28 cellular contexts compared by ENCODE assay signal in genomic region chr6:135187372-135187771, GRCh38. TPM values are rescaled to one million over a fixed set of nuclear protein-coding genes. Genes with fewer than 3 reads are reported as not detected.
"Had no signal": no experiment of that assay in that cellular context is flagged by ENCODE, and none has a peak within 500 bp of the region (broad histone marks: within the 10 kb centered on the region; RNA-seq: fewer than 3 reads in every experiment).

No MANE protein-coding gene starts in this region.

- H3K27ac Mint-ChIP-seq: activated CD4-positive, alpha-beta memory T cell treated with anti-CD3 and anti-CD28 coated beads, Interleukin-2, amount 10 ng/mL, durations not matched to agents 7 days and 5 days; activated CD4-positive, alpha-beta T cell treated with anti-CD3 and anti-CD28 coated beads for 36 hours; activated CD4-positive, alpha-beta T cell treated with anti-CD3 and anti-CD28 coated beads, Interleukin-2, amount 10 ng/mL, durations not matched to agents 24 days and 14 days; activated naive CD4-positive, alpha-beta T cell treated with anti-CD3 and anti-CD28 coated beads, Interleukin-2, amount 10 ng/mL, durations not matched to agents 7 days and 5 days; activated naive CD4-positive, alpha-beta T cell treated with anti-CD3 and anti-CD28 coated beads, Interleukin-2, amount 50 U/mL, for 72 hours; activated naive CD8-positive, alpha-beta T cell treated with anti-CD3 and anti-CD28 coated beads, Interleukin-2, amount 10 ng/mL, durations not matched to agents 7 days and 5 days; activated T-cell treated with anti-CD3 and anti-CD28 coated beads, Interleukin-2, amount 50 U/mL, for 24 hours; activated T-cell treated with anti-CD3 and anti-CD28 coated beads, Interleukin-2, amount 50 U/mL, for 72 hours; brain had no signal

- H3K36me3 ChIP-seq: ascending aorta, breast epithelium, cardiac muscle cell, colonic mucosa, gastroesophageal sphincter, heart right ventricle had no signal

- H3K4me3 Mint-ChIP-seq: activated CD4-positive, alpha-beta memory T cell treated with anti-CD3 and anti-CD28 coated beads, Interleukin-2, amount 10 ng/mL, durations not matched to agents 7 days and 5 days; activated CD4-positive, alpha-beta T cell treated with anti-CD3 and anti-CD28 coated beads for 36 hours; activated CD4-positive, alpha-beta T cell treated with anti-CD3 and anti-CD28 coated beads, Interleukin-2, amount 10 ng/mL, durations not matched to agents 24 days and 14 days; activated naive CD4-positive, alpha-beta T cell treated with anti-CD3 and anti-CD28 coated beads, Interleukin-2, amount 10 ng/mL, durations not matched to agents 7 days and 5 days; activated naive CD8-positive, alpha-beta T cell treated with anti-CD3 and anti-CD28 coated beads, Interleukin-2, amount 10 ng/mL, durations not matched to agents 7 days and 5 days; activated T-cell treated with anti-CD3 and anti-CD28 coated beads, Interleukin-2, amount 50 U/mL, for 24 hours; activated T-cell treated with anti-CD3 and anti-CD28 coated beads, Interleukin-2, amount 50 U/mL, for 72 hours; brain had no signal

- ATAC-seq: activated CD4-positive, alpha-beta T cell treated with anti-CD3 and anti-CD28 coated beads for 36 hours; activated naive CD4-positive, alpha-beta T cell treated with anti-CD3 and anti-CD28 coated beads, Interleukin-2, amount 50 U/mL, for 72 hours; activated T-cell treated with anti-CD3 and anti-CD28 coated beads, Interleukin-2, amount 50 U/mL, for 72 hours; gastroesophageal sphincter; heart right ventricle had no signal

- H3K4me2 ChIP-seq: hepatocyte had no signal

- H3K4me1 ChIP-seq: breast epithelium, colonic mucosa had no signal

- H3K9me3 ChIP-seq: ascending aorta, breast epithelium, colonic mucosa, esophagus squamous epithelium, gastroesophageal sphincter, heart right ventricle had no signal

- H3K27ac ChIP-seq: ascending aorta, breast epithelium, cardiac muscle cell, colonic mucosa, epithelial cell of prostate, esophagus squamous epithelium, gastroesophageal sphincter, heart right ventricle, hepatocyte had no signal

- H3K9me3 Mint-ChIP-seq: activated CD4-positive, alpha-beta memory T cell treated with anti-CD3 and anti-CD28 coated beads, Interleukin-2, amount 10 ng/mL, durations not matched to agents 7 days and 5 days; activated CD4-positive, alpha-beta T cell treated with anti-CD3 and anti-CD28 coated beads, Interleukin-2, amount 10 ng/mL, durations not matched to agents 24 days and 14 days; activated naive CD4-positive, alpha-beta T cell treated with anti-CD3 and anti-CD28 coated beads, Interleukin-2, amount 10 ng/mL, durations not matched to agents 7 days and 5 days; activated naive CD4-positive, alpha-beta T cell treated with anti-CD3 and anti-CD28 coated beads, Interleukin-2, amount 50 U/mL, for 72 hours; activated naive CD8-positive, alpha-beta T cell treated with anti-CD3 and anti-CD28 coated beads, Interleukin-2, amount 10 ng/mL, durations not matched to agents 7 days and 5 days; activated T-cell treated with anti-CD3 and anti-CD28 coated beads, Interleukin-2, amount 50 U/mL, for 24 hours; activated T-cell treated with anti-CD3 and anti-CD28 coated beads, Interleukin-2, amount 50 U/mL, for 72 hours had no signal

- H3K27me3 Mint-ChIP-seq: activated CD4-positive, alpha-beta memory T cell treated with anti-CD3 and anti-CD28 coated beads, Interleukin-2, amount 10 ng/mL, durations not matched to agents 7 days and 5 days; activated CD4-positive, alpha-beta T cell treated with anti-CD3 and anti-CD28 coated beads for 36 hours; activated CD4-positive, alpha-beta T cell treated with anti-CD3 and anti-CD28 coated beads, Interleukin-2, amount 10 ng/mL, durations not matched to agents 24 days and 14 days; activated naive CD4-positive, alpha-beta T cell treated with anti-CD3 and anti-CD28 coated beads, Interleukin-2, amount 10 ng/mL, durations not matched to agents 7 days and 5 days; activated naive CD8-positive, alpha-beta T cell treated with anti-CD3 and anti-CD28 coated beads, Interleukin-2, amount 10 ng/mL, durations not matched to agents 7 days and 5 days; activated T-cell treated with anti-CD3 and anti-CD28 coated beads, Interleukin-2, amount 50 U/mL, for 24 hours had no signal

- H3K36me3 Mint-ChIP-seq: brain had no signal

- H3K27me3 ChIP-seq: colonic mucosa had no signal

- H3K4me3 ChIP-seq: ascending aorta, breast epithelium, cardiac muscle cell, colonic mucosa, esophagus squamous epithelium, gastroesophageal sphincter, heart right ventricle, hepatocyte had no signal

- DNase-seq: activated CD4-positive, alpha-beta memory T cell treated with anti-CD3 and anti-CD28 coated beads, Interleukin-2, amount 10 ng/mL, durations not matched to agents 7 days and 5 days; activated CD4-positive, alpha-beta T cell treated with anti-CD3 and anti-CD28 coated beads for 36 hours; activated CD4-positive, alpha-beta T cell treated with anti-CD3 and anti-CD28 coated beads, Interleukin-2, amount 10 ng/mL, durations not matched to agents 24 days and 14 days; activated CD4-positive, CD25-positive, alpha-beta regulatory T cell; activated CD4-positive, CD25-positive, alpha-beta regulatory T cell treated with anti-CD3 and anti-CD28 coated beads, Interleukin-2, amount 50 U/mL, for 72 hours; activated CD8-positive, alpha-beta memory T cell treated with anti-CD3 and anti-CD28 coated beads, Interleukin-2, amount 50 U/mL, for 48 hours; activated gamma-delta T cell; activated naive CD4-positive, alpha-beta T cell; activated naive CD4-positive, alpha-beta T cell treated with anti-CD3 and anti-CD28 coated beads, Interleukin-2, amount 10 ng/mL, durations not matched to agents 7 days and 5 days; activated naive CD8-positive, alpha-beta T cell treated with anti-CD3 and anti-CD28 coated beads, Interleukin-2, amount 10 ng/mL, durations not matched to agents 7 days and 5 days; activated T-cell treated with anti-CD3 and anti-CD28 coated beads for 4 hours; activated T-cell treated with anti-CD3 and anti-CD28 coated beads, Interleukin-2, amount 50 U/mL, for 24 hours; activated T-cell treated with anti-CD3 and anti-CD28 coated beads, Interleukin-2, amount 50 U/mL, for 72 hours; central memory CD4-positive, alpha-beta T cell; cerebellar nuclear complex; colonic mucosa; effector CD8-positive, alpha-beta T cell; esophagus squamous epithelium; foreskin melanocyte; heart right ventricle had no signal

RNA-seq across cellular contexts. Expression of gene MYB, which starts 6.3 kb away (rescaled TPM):
- total RNA-seq: ascending aorta had no signal
